8 cellular contexts compared by ENCODE assay signal in the genomic region with DNA sequence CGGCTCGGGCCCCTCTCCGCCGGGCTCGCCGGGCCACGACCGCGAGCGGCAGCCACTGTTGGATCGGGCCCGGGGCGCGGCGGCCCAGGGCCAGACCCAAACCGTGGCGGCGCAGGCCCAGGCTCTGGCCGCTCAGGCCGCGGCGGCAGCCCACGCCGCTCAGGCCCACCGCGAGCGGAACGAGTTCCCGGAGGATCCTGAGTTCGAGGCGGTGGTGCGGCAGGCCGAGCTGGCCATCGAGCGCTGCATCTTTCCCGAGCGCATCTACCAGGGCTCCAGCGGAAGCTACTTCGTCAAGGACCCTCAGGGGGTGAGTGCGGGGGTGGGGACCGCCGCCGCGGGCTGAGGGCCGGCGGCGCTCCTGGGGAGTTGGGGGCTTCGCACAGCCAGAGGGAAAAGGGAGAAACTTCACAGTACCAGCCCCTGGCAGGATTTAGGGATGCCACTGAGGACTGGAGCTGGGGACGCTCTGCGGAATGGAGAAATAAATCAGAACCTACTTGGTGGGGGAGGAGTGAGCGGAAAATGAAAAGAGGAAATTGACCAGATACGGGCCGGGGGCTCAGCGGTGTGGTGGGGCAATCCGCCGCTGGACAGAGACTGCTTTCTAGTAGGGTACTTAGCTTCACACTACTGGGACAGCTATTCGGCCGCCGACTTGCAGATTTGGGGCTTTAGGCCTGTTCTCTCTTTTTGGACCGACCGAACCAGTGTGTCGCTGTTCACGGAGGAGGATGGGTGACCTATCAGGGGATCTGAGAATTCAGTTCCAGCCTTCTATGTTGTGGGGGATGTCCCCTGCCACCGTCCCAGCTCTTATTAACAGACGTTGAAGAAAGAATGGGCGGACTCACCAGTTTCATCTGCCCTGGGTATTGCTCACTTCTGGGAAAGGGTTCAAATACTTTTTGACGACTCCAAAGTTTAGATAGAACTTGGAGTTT. TPM values are rescaled to one million over a fixed set of nuclear protein-coding genes. Genes with fewer than 3 reads are reported as not detected.
DNase-seq lines count a peak whose midpoint lies in the region; ATAC-seq and TF ChIP-seq lines count a peak whose summit lies in the region.

No MANE protein-coding gene starts in this region.

- peak overlapping the region; percentile 90 for H3K27ac Mint-ChIP-seq in neural crest cell (ENCODE audit: unreplicated experiment)

- peaks cover 26% of the 10 kb centered on the region for H3K4me1 Mint-ChIP-seq in neural crest cell

- peaks cover 3% of the 10 kb centered on the region for H3K36me3 Mint-ChIP-seq in neural crest cell (ENCODE audit: low read depth)

- H3K9me3 Mint-ChIP-seq in neural crest cell = no peaks in the 10 kb centered on the region

- peak overlapping the region; percentile 79 to 85 for H3K4me3 ChIP-seq in foreskin fibroblast (ENCODE audit: low read depth in 1 of 2, low read length in 2 of 2)

- peaks cover 2% of the 10 kb centered on the region for H3K27me3 Mint-ChIP-seq in neural crest cell (ENCODE audit: low read depth)

- no peak for TF ChIP-seq CTCF in foreskin fibroblast (IDR thresholded peaks at IDR 0.05; ENCODE audit: low read depth, low read length)
- TF ChIP-seq CTCF in neural crest cell (conservative IDR thresholded peaks at IDR 0.05) = no peak

- peak overlapping the region; percentile 97 for H3K4me3 Mint-ChIP-seq in neural crest cell

- DNase-seq in EL (peak; percentile 53), LHCN-M2 (ENCODE audit: low read depth) (peak; percentile 32), foreskin fibroblast (peak; percentile 60 to 76), neural crest cell (ENCODE audit: low read depth, low spot score) (no peak), Kasumi-1 (lab: John Stamatoyannopoulos, UW) (no peak), putamen (ENCODE audit: low spot score) (no peak)
- peak; percentile 29 for DNase-seq in activated T-cell treated with anti-CD3 and anti-CD28 coated beads, Interleukin-2, amount 50 U/mL, for 1 hour

- ATAC-seq in GM21723 (IDR thresholded peaks at IDR 0.05; ENCODE audit: unreplicated experiment) = peak; percentile 30

RNA-seq across cellular contexts. Expression of a gene that starts 0.7 kb away (rescaled TPM):
- 24.3 and 32.5 TPM in 2 replicates for total RNA-seq in LHCN-M2 (2014; rRNA removed)
- 22.0 TPM for polyA plus RNA-seq in LHCN-M2 (2012)
- 19.3 and 19.4 TPM in 2 replicates for total RNA-seq in neural crest cell

RNA-seq across cellular contexts. Expression of a gene that starts 7.8 kb away (rescaled TPM):
- total RNA-seq in LHCN-M2 (2014; rRNA removed) (3.7 and 4.3 TPM in 2 replicates), neural crest cell (25.9 and 27.2 TPM in 2 replicates)
- 16.0 TPM for polyA plus RNA-seq in LHCN-M2 (2012)

RNA-seq across cellular contexts. Expression of a gene that starts 45.9 kb away (rescaled TPM):
- total RNA-seq in LHCN-M2 (2014; rRNA removed) = 17.1 and 24.4 TPM in 2 replicates
- 32.8 TPM for polyA plus RNA-seq in LHCN-M2 (2012)
- 2.4 and 3.3 TPM in 2 replicates for total RNA-seq in neural crest cell

RNA-seq across cellular contexts. Expression of a gene that starts 51.6 kb away (rescaled TPM):
- total RNA-seq in LHCN-M2 (2014; rRNA removed) (0.11 TPM in 1 of 2 replicates, not detected in the other), neural crest cell (not detected in 2 replicates)
- polyA plus RNA-seq in LHCN-M2 (2012) = not detected

RNA-seq across cellular contexts. Expression of a gene that starts 57.0 kb away (rescaled TPM):
- total RNA-seq in LHCN-M2 (2014; rRNA removed) (0.51 and 1.0 TPM in 2 replicates), neural crest cell (0.23 and 0.36 TPM in 2 replicates)
- polyA plus RNA-seq in LHCN-M2 (2012) = 1.3 TPM

Comparison
In these comparisons a context has a peak if more than half of its experiments do, and no peak if none do; other contexts are left out.
1. DNase-seq: peak in EL (single experiment), LHCN-M2 (single experiment), activated T-cell treated with anti-CD3 and anti-CD28 coated beads, Interleukin-2, amount 50 U/mL, for 1 hour (single experiment) and foreskin fibroblast (2 of 2); none in neural crest cell (single experiment), Kasumi-1 (0 of 2) and putamen (single experiment).